ENCODE assay signal across 8 cellular contexts in genomic region chr22:29266564-29267461, GRCh38. TPM values are rescaled to one million over a fixed set of nuclear protein-coding genes. Genes with fewer than 3 reads are reported as not detected.
DNase-seq lines count a peak whose midpoint lies in the region; ATAC-seq and TF ChIP-seq lines count a peak whose summit lies in the region.

No MANE protein-coding gene starts in this region.

- peak overlapping the region; percentile 92 for H3K9ac ChIP-seq in muscle layer of colon (ENCODE audit: low read length)

- CTCF ChIA-PET in Calu3 (lab: Charles Lee) = interaction anchor here (0.7 kb wide), 1 partner anchor 288 kb away, joined by 3 read pairs; no protein-coding TSS in a partner anchor

- H3K9me3 Mint-ChIP-seq in Calu3 (ENCODE audit: low read depth, unreplicated experiment) = no peaks in the 10 kb centered on the region

- H3K9me3 ChIP-seq in muscle layer of colon (ENCODE audit: low read length) = no peaks in the 10 kb centered on the region

- intact Hi-C loops in Calu3 (cut with micrococcal nuclease; ENCODE audit: unreplicated experiment) = no loop called here

- H3K4me3 Mint-ChIP-seq in Calu3 (ENCODE audit: low read depth, unreplicated experiment) = peak overlapping the region; percentile 94

- no peak for ATAC-seq in GM19395 (IDR thresholded peaks at IDR 0.05; ENCODE audit: unreplicated experiment)
- no peak for ATAC-seq in HG03520 (IDR thresholded peaks at IDR 0.05; ENCODE audit: unreplicated experiment)
- ATAC-seq in GM18909 (IDR thresholded peaks at IDR 0.05; ENCODE audit: poor library complexity, unreplicated experiment) = no peak

- H3K4me1 ChIP-seq in muscle layer of colon (ENCODE audit: insufficient read depth, low read length) = peaks cover 39% of the 10 kb centered on the region

- no peak for DNase-seq in Calu3
- peak; percentile 70 for DNase-seq in NCI-H82 (lab: John Stamatoyannopoulos, UW)
- DNase-seq in choroid plexus epithelial cell (ENCODE audit: low read depth) = peak; percentile 42
- no peak for DNase-seq in NK-92 treated with Interleukin-12 subunit alpha and Interleukin-12 subunit beta, amount 100 ng/mL, for 24 hours (lab: John Stamatoyannopoulos, UW)

- H3K27ac Mint-ChIP-seq in Calu3 (ENCODE audit: unreplicated experiment) = peak overlapping the region; percentile 100

- no TSS peak for BruUV-seq in Calu3 (replicated peaks; lab: Mats Ljungman, UMichigan)

- H3K4me3 ChIP-seq in choroid plexus epithelial cell (ENCODE audit: low read depth, low read length) (peak overlapping the region; percentile 90), muscle layer of colon (ENCODE audit: low read depth in 1 of 2, low read length in 2 of 2) (peak overlapping the region; percentile 93 to 98)

- H3K27me3 ChIP-seq in muscle layer of colon (ENCODE audit: control insufficient read depth in 1 of 2, insufficient read depth in 2 of 2, low read length in 2 of 2) = no peaks in the 10 kb centered on the region

- H3K27me3 Mint-ChIP-seq in Calu3 (ENCODE audit: unreplicated experiment) = no peaks in the 10 kb centered on the region

- peaks cover 63% of the 10 kb centered on the region for H3K36me3 Mint-ChIP-seq in Calu3 (ENCODE audit: insufficient read depth, unreplicated experiment)

- H3K4me1 Mint-ChIP-seq in Calu3 (ENCODE audit: low read depth, unreplicated experiment) = peaks cover 26% of the 10 kb centered on the region

- H3K36me3 ChIP-seq in muscle layer of colon (ENCODE audit: insufficient read depth, low read length) = peaks cover 6% of the 10 kb centered on the region

- H3K27ac ChIP-seq in muscle layer of colon (ENCODE audit: low read depth, low read length) = peak overlapping the region; percentile 99

- TF ChIP-seq CTCF in Calu3 (IDR thresholded peaks at IDR 0.05; ENCODE audit: unreplicated experiment) = no peak
- no peak for TF ChIP-seq CTCF in choroid plexus epithelial cell (conservative IDR thresholded peaks at IDR 0.05; ENCODE audit: low read depth, low read length)

RNA-seq across cellular contexts. Expression of gene RHBDD3, which starts 1.0 kb away (rescaled TPM):
- total RNA-seq in Calu3 (2022) = 51.5 and 51.7 TPM in 2 replicates

RNA-seq across cellular contexts. Expression of gene EWSR1, which starts 1.3 kb away (rescaled TPM):
- total RNA-seq in Calu3 (2022) = 368 and 374 TPM in 2 replicates

RNA-seq across cellular contexts. Expression of gene GAS2L1, which starts 39.6 kb away (rescaled TPM):
- total RNA-seq in Calu3 (2022) = 16.6 and 16.9 TPM in 2 replicates

RNA-seq across cellular contexts. Expression of gene RASL10A, which starts 48.7 kb away (rescaled TPM):
- total RNA-seq in Calu3 (2022) = 1.6 and 2.2 TPM in 2 replicates

Comparison
In these comparisons a context has a peak if more than half of its experiments do, and no peak if none do; other contexts are left out.
1. DNase-seq: peak in NCI-H82 (single experiment) and choroid plexus epithelial cell (single experiment); none in Calu3 (single experiment) and NK-92 treated with Interleukin-12 subunit alpha and Interleukin-12 subunit beta, amount 100 ng/mL, for 24 hours (single experiment).